Comparison of ENCODE assay signal across 1 cellular context in genomic region chr6:113825776-113826175, GRCh38.
TF ChIP-seq lines count a peak whose summit lies in the region.

No MANE protein-coding gene starts in this region.

TF ChIP-seq in WTC11, 78 proteins besides CTCF, POLR2A, EP300 and RAD21 (continued from another document):
- TF ChIP-seq AR (CRISPR knock-in tag; IDR thresholded peaks at IDR 0.05) (no peak), SOX15 (CRISPR knock-in tag; IDR thresholded peaks at IDR 0.05) (no peak), IRF1 (CRISPR knock-in tag; IDR thresholded peaks at IDR 0.05) (no peak), E2F4 (CRISPR knock-in tag; IDR thresholded peaks at IDR 0.05; ENCODE audit: borderline replicate concordance, low read depth) (no peak), ZBTB21 (CRISPR knock-in tag; IDR thresholded peaks at IDR 0.05; ENCODE audit: borderline replicate concordance) (no peak), ATF6 (CRISPR knock-in tag; IDR thresholded peaks at IDR 0.05) (no peak), NR1H2 (CRISPR knock-in tag; IDR thresholded peaks at IDR 0.05) (no peak)
